Comparison of ENCODE assay signal across 19 cellular contexts in the genomic region with DNA sequence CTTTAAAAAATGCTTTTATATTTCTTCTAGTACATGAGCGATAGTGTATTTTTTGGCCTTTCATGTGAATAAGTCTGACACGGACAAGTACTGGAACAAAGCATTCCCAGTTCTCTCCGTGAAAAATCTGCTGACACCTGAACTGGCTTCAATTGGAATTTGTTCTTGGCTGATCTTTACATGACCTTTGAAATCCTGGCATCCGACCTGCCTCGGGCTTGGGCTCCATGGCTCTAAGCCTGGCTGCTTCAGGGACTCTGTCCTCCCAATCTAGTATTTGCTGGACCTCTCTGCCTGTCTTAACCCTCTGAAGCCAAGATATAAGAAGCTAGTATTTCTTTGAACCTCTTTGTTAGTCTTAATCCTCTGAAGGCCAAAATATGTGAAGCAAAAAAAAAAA.
DNase-seq lines count a peak whose midpoint lies in the region; ATAC-seq, FAIRE-seq and TF ChIP-seq lines count a peak whose summit lies in the region.
"Had no signal": no experiment of that assay in that cellular context is flagged by ENCODE, and none has a peak within 500 bp of the region (broad histone marks: within the 10 kb centered on the region; RNA-seq: fewer than 3 reads in every experiment).

No MANE protein-coding gene starts in this region.

- TF ChIP-seq CTCF in liver (IDR thresholded peaks at IDR 0.05; ENCODE audit: low read depth, low read length, missing input control) (no peak), HepG2 (CRISPR knock-in tag; IDR thresholded peaks at IDR 0.05) (no peak), left ventricle myocardium inferior (IDR thresholded peaks at IDR 0.05; ENCODE audit: borderline replicate concordance) (no peak), neural progenitor cell (IDR thresholded peaks at IDR 0.05) (no peak), thyroid gland (IDR thresholded peaks at IDR 0.05) (no peak)

- H3K27ac Mint-ChIP-seq in neural progenitor cell = no peak overlapping the region
- H3K27ac Mint-ChIP-seq in activated CD4-positive, alpha-beta T cell treated with anti-CD3 and anti-CD28 coated beads, Interleukin-2, amount 10 ng/mL, durations not matched to agents 24 days and 14 days = no peak overlapping the region
- H3K27ac Mint-ChIP-seq: CD4-positive, alpha-beta memory T cell; HFFc6 had no signal

- CTCF ChIA-PET in HepG2 (lab: Yijun Ruan, JAX; ENCODE audit: low intra/inter-chr PET ratio, low total read pairs) = no interaction called here

- H3K4me1 ChIP-seq in liver (ENCODE audit: control insufficient read depth in 4 of 4, insufficient read depth in 4 of 4, low read length in 3 of 4) (peaks cover 0 to 4% (median 3%) of the 10 kb centered on the region in 4 donors), HepG2 (ENCODE audit: insufficient read depth, low read length) (no peaks in the 10 kb centered on the region), left ventricle myocardium inferior (no peaks in the 10 kb centered on the region), neural progenitor cell (peaks cover 12% of the 10 kb centered on the region), thyroid gland (no peaks in the 10 kb centered on the region)
- H3K4me1 ChIP-seq: A549, BE2C had no signal

- H3K4me1 Mint-ChIP-seq in neural progenitor cell = peaks cover 4% of the 10 kb centered on the region
- H3K4me1 Mint-ChIP-seq in activated CD4-positive, alpha-beta T cell treated with anti-CD3 and anti-CD28 coated beads, Interleukin-2, amount 10 ng/mL, durations not matched to agents 24 days and 14 days = no peaks in the 10 kb centered on the region
- H3K4me1 Mint-ChIP-seq: CD4-positive, alpha-beta memory T cell had no signal

- H3K4me3 Mint-ChIP-seq in neural progenitor cell = no peak overlapping the region
- no peak overlapping the region for H3K4me3 Mint-ChIP-seq in activated CD4-positive, alpha-beta T cell treated with anti-CD3 and anti-CD28 coated beads, Interleukin-2, amount 10 ng/mL, durations not matched to agents 24 days and 14 days
- H3K4me3 Mint-ChIP-seq: CD4-positive, alpha-beta memory T cell; HFFc6 had no signal

- no peak for FAIRE-seq in HepG2 (lab: Jason Lieb, UNC)
- FAIRE-seq: A549, G401.6, GM12891, H1, HTR-8/SVneo had no signal

- DNase-seq in HepG2 (ENCODE audit: low spot score) = no peak
- no peak for DNase-seq in left ventricle myocardium inferior
- DNase-seq in neural progenitor cell (ENCODE audit: low spot score) = peak; percentile 20
- DNase-seq in thyroid gland = peak; percentile 6 to 35
- no peak for DNase-seq in middle frontal gyrus (ENCODE audit: extremely low spot score, low spot score)
- no peak for DNase-seq in activated CD4-positive, alpha-beta T cell treated with anti-CD3 and anti-CD28 coated beads, Interleukin-2, amount 10 ng/mL, durations not matched to agents 24 days and 14 days
- DNase-seq: BE2C; CD4-positive, alpha-beta memory T cell; DMS79; HCEC 1CT; HFFc6 had no signal

- H3K36me3 ChIP-seq in liver (ENCODE audit: control insufficient read depth in 4 of 4, insufficient read depth in 3 of 4, low read depth in 1 of 4, low read length in 3 of 4) = no peaks in the 10 kb centered on the region
- no peaks in the 10 kb centered on the region for H3K36me3 ChIP-seq in HepG2 (replicated peaks in 1 of 2; ENCODE audit: control insufficient read depth in 1 of 2, insufficient read depth in 2 of 2, low read length in 2 of 2)
- H3K36me3 ChIP-seq in left ventricle myocardium inferior = no peaks in the 10 kb centered on the region
- no peaks in the 10 kb centered on the region for H3K36me3 ChIP-seq in neural progenitor cell
- no peaks in the 10 kb centered on the region for H3K36me3 ChIP-seq in thyroid gland
- H3K36me3 ChIP-seq: BE2C had no signal

- ATAC-seq in HepG2 (no peak), GM19351 (IDR thresholded peaks at IDR 0.05; ENCODE audit: unreplicated experiment) (no peak)
- ATAC-seq: A549 had no signal

- H3K4me2 ChIP-seq in HepG2 (ENCODE audit: low read depth, low read length) (no peak overlapping the region), neural progenitor cell (no peak overlapping the region)
- H3K4me2 ChIP-seq: A549 had no signal

- H3K79me2 ChIP-seq in HepG2 (ENCODE audit: insufficient read depth, low read length) (no peaks in the 10 kb centered on the region), neural progenitor cell (ENCODE audit: low read depth) (no peaks in the 10 kb centered on the region)

- in situ Hi-C loops in HepG2 (cut with HindIII; ENCODE audit: extremely low pct_ligation_motif_present, low pct_unique_long_range_greater_than_20kb) = no loop called here

- POLR2A ChIA-PET in HepG2 (lab: Yijun Ruan, JAX) = no interaction called here

- TF ChIP-seq EP300 in HepG2 (IDR thresholded peaks at IDR 0.05; ENCODE audit: low read depth in 2 of 2, low read length in 2 of 2) (no peak), HepG2 (CRISPR knock-in tag; IDR thresholded peaks at IDR 0.05; ENCODE audit: borderline replicate concordance) (no peak)

- H3K27me3 ChIP-seq in liver (ENCODE audit: control insufficient read depth in 4 of 4, insufficient read depth in 4 of 4, low read length in 3 of 4) = no peaks in the 10 kb centered on the region
- H3K27me3 ChIP-seq in HepG2 (ENCODE audit: control insufficient read depth in 1 of 2, insufficient read depth in 2 of 2, low read length in 2 of 2) = no peaks in the 10 kb centered on the region
- no peaks in the 10 kb centered on the region for H3K27me3 ChIP-seq in left ventricle myocardium inferior (ENCODE audit: low read depth)
- no peaks in the 10 kb centered on the region for H3K27me3 ChIP-seq in neural progenitor cell
- H3K27me3 ChIP-seq in thyroid gland = no peaks in the 10 kb centered on the region
- H3K27me3 ChIP-seq: BE2C had no signal

- no TSS peak for BruUV-seq in HepG2 (replicated peaks; lab: Mats Ljungman, UMichigan)

- H3K9me3 Mint-ChIP-seq in neural progenitor cell = peaks cover 2% of the 10 kb centered on the region
- H3K9me3 Mint-ChIP-seq in activated CD4-positive, alpha-beta T cell treated with anti-CD3 and anti-CD28 coated beads, Interleukin-2, amount 10 ng/mL, durations not matched to agents 24 days and 14 days = peaks cover 8% of the 10 kb centered on the region

- H3K27me3 Mint-ChIP-seq in neural progenitor cell (ENCODE audit: insufficient read depth, low read depth) = no peaks in the 10 kb centered on the region
- H3K27me3 Mint-ChIP-seq in activated CD4-positive, alpha-beta T cell treated with anti-CD3 and anti-CD28 coated beads, Interleukin-2, amount 10 ng/mL, durations not matched to agents 24 days and 14 days = no peaks in the 10 kb centered on the region
- H3K27me3 Mint-ChIP-seq: CD4-positive, alpha-beta memory T cell had no signal

- H4K20me1 ChIP-seq in HepG2 (ENCODE audit: insufficient read depth, low read length) = no peaks in the 10 kb centered on the region
- no peaks in the 10 kb centered on the region for H4K20me1 ChIP-seq in neural progenitor cell (ENCODE audit: low read depth)

- H3K4me3 ChIP-seq in liver (ENCODE audit: low read depth in 1 of 3, low read length in 3 of 3) (no peak overlapping the region), HepG2 (replicated peaks in 1 of 3; ENCODE audit: insufficient read depth in 1 of 3, low read depth in 2 of 3, low read length in 3 of 3) (no peak overlapping the region), left ventricle myocardium inferior (no peak overlapping the region), neural progenitor cell (no peak overlapping the region), thyroid gland (replicated peaks in 1 of 3) (no peak overlapping the region)
- H3K4me3 ChIP-seq: A549 had no signal

- no peaks in the 10 kb centered on the region for H3K36me3 Mint-ChIP-seq in neural progenitor cell
- H3K36me3 Mint-ChIP-seq in activated CD4-positive, alpha-beta T cell treated with anti-CD3 and anti-CD28 coated beads, Interleukin-2, amount 10 ng/mL, durations not matched to agents 24 days and 14 days (ENCODE audit: low read depth) = no peaks in the 10 kb centered on the region
- H3K36me3 Mint-ChIP-seq: CD4-positive, alpha-beta memory T cell had no signal

- TF ChIP-seq RAD21 in liver (IDR thresholded peaks at IDR 0.05) (peak; percentile 37), HepG2 (CRISPR knock-in tag; IDR thresholded peaks at IDR 0.05) (no peak)

- WGBS in liver = 27% methylated on average over 5 of the region's 5 CpGs
- 1% methylated on average over 5 of the region's 5 CpGs for WGBS in HepG2 (ENCODE audit: low lambda C conversion rate)
- 43 to 63% methylated on average over 5 of the region's 5 CpGs for WGBS in thyroid gland, 2 donors

- no peak overlapping the region for H3K27ac ChIP-seq in liver (ENCODE audit: low read depth in 1 of 2, low read length in 2 of 2)
- no peak overlapping the region for H3K27ac ChIP-seq in HepG2 (ENCODE audit: extremely low read length, insufficient read depth, low read length)
- peak overlapping the region; percentile 49 for H3K27ac ChIP-seq in left ventricle myocardium inferior (replicated peaks)
- no peak overlapping the region for H3K27ac ChIP-seq in neural progenitor cell
- H3K27ac ChIP-seq in thyroid gland = no peak overlapping the region
- H3K27ac ChIP-seq: A549, C4-2B had no signal

- no peak overlapping the region for H3K9ac ChIP-seq in liver (ENCODE audit: low read depth in 1 of 2, low read length in 2 of 2)
- H3K9ac ChIP-seq in HepG2 (ENCODE audit: insufficient read depth, low read depth, low read length) = no peak overlapping the region
- no peak overlapping the region for H3K9ac ChIP-seq in neural progenitor cell

- no peaks in the 10 kb centered on the region for H3F3A ChIP-seq in neural progenitor cell (ENCODE audit: low read depth)

- intact Hi-C loops in HepG2 (cut with micrococcal nuclease; ENCODE audit: unreplicated experiment) = no loop called here
- intact Hi-C loops in left ventricle myocardium inferior (cut with micrococcal nuclease) = no loop called here
- intact Hi-C loops in thyroid gland (cut with DNase I) = no loop called here
- intact Hi-C loops in activated CD4-positive, alpha-beta T cell treated with anti-CD3 and anti-CD28 coated beads, Interleukin-2, amount 10 ng/mL, durations not matched to agents 24 days and 14 days (cut with micrococcal nuclease) = no loop called here

- no peaks in the 10 kb centered on the region for H3K9me3 ChIP-seq in liver (ENCODE audit: control insufficient read depth in 4 of 4, low read length in 3 of 4)
- H3K9me3 ChIP-seq in HepG2 (ENCODE audit: low read length) = peaks cover 50% of the 10 kb centered on the region
- peaks cover 8% of the 10 kb centered on the region for H3K9me3 ChIP-seq in left ventricle myocardium inferior (replicated peaks)
- H3K9me3 ChIP-seq in neural progenitor cell (ENCODE audit: low read depth) = no peaks in the 10 kb centered on the region
- no peaks in the 10 kb centered on the region for H3K9me3 ChIP-seq in thyroid gland
- H3K9me3 ChIP-seq: A549, BE2C had no signal

- H2AFZ ChIP-seq in HepG2 (ENCODE audit: low read length) (no peak overlapping the region), neural progenitor cell (replicated peaks) (no peak overlapping the region)

- TF ChIP-seq POLR2A in HepG2 (IDR thresholded peaks at IDR 0.05; ENCODE audit: insufficient read depth in 1 of 2, low read depth in 2 of 2, low read length in 2 of 2) = no peak
- TF ChIP-seq POLR2A in thyroid gland (IDR thresholded peaks at IDR 0.05) = no peak

Comparison
In these comparisons a context has a peak if more than half of its experiments do, and no peak if none do; other contexts are left out.
1. DNase-seq: peak in neural progenitor cell (single experiment) and thyroid gland (2 of 2); none in HepG2 (single experiment), left ventricle myocardium inferior (single experiment), middle frontal gyrus (single experiment) and activated CD4-positive, alpha-beta T cell treated with anti-CD3 and anti-CD28 coated beads, Interleukin-2, amount 10 ng/mL, durations not matched to agents 24 days and 14 days (single experiment).